Comparison of ENCODE assay signal across 9 cellular contexts in the genomic region with DNA sequence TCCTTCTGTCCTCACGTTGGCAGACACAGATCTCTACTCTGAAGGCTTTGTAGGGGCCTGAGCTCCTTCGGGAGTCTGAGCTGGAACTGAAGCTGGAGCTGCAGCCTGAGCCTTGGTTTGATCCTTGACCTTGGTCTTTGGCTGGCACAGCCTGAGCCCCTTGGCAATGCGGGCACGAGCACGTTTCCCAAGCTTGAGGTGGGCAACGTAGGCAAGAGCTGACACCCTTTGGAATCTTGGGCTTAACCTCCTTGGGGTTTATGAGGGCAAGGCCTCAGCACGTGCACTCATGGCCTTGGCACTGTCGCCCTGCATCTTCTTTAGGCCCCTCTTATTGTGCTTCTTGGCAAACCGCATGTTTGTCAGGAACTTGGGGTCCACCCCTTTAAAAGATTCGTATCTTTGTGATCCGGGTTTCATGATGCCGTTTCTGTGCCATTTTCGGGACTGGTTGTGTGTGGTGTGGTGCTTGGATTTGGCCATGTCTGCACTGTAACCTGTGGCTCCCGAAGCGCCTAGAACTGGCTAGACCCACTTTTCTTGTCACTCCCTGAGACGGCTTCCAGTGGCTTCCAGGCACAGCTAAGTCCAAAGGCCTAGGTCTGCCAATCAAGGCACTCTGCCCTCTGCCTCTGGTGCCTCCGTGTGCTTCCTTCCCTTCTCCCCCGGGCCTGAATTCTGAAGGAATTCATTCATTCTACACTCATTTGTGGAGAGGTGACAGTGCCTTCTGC. TPM values are rescaled to one million over a fixed set of nuclear protein-coding genes. Genes with fewer than 3 reads are reported as not detected.
DNase-seq lines count a peak whose midpoint lies in the region; ATAC-seq and TF ChIP-seq lines count a peak whose summit lies in the region.
"Had no signal": no experiment of that assay in that cellular context is flagged by ENCODE, and none has a peak within 500 bp of the region (broad histone marks: within the 10 kb centered on the region; RNA-seq: fewer than 3 reads in every experiment).

No MANE protein-coding gene starts in this region.

- TF ChIP-seq POLR2A in testis (IDR thresholded peaks at IDR 0.05): no peak

- H3K4me1 Mint-ChIP-seq in stimulated activated naive CD8-positive, alpha-beta T cell treated with anti-CD3 and anti-CD28 coated beads, Interleukin-15, Interleukin-2, amounts not matched to agents 100 ng/mL and 50 ng/mL, for 24 hours (ENCODE audit: low read depth): peaks cover 57% of the 10 kb centered on the region
- peaks cover 63% of the 10 kb centered on the region for H3K4me1 Mint-ChIP-seq in activated naive CD8-positive, alpha-beta T cell treated with anti-CD3 and anti-CD28 coated beads, Interleukin-2, amount 10 ng/mL, durations not matched to agents 7 days and 5 days

- intact Hi-C loops in mucosa of descending colon (cut with DNase I, micrococcal nuclease) (no loop called here), testis (cut with DNase I; ENCODE audit: low total_unique reads) (no loop called here)

- peak overlapping the region; percentile 85 for H3K4me3 Mint-ChIP-seq in stimulated activated naive CD8-positive, alpha-beta T cell treated with anti-CD3 and anti-CD28 coated beads, Interleukin-15, Interleukin-2, amounts not matched to agents 100 ng/mL and 50 ng/mL, for 24 hours
- H3K4me3 Mint-ChIP-seq in activated naive CD8-positive, alpha-beta T cell treated with anti-CD3 and anti-CD28 coated beads, Interleukin-2, amount 10 ng/mL, durations not matched to agents 7 days and 5 days: peak overlapping the region; percentile 89

- H3K9me3 ChIP-seq in mucosa of descending colon (no peaks in the 10 kb centered on the region), testis (no peaks in the 10 kb centered on the region)

- H3K27me3 Mint-ChIP-seq in stimulated activated naive CD8-positive, alpha-beta T cell treated with anti-CD3 and anti-CD28 coated beads, Interleukin-15, Interleukin-2, amounts not matched to agents 100 ng/mL and 50 ng/mL, for 24 hours: peaks cover 32% of the 10 kb centered on the region
- peaks cover 17% of the 10 kb centered on the region for H3K27me3 Mint-ChIP-seq in activated naive CD8-positive, alpha-beta T cell treated with anti-CD3 and anti-CD28 coated beads, Interleukin-2, amount 10 ng/mL, durations not matched to agents 7 days and 5 days

- H3K27ac ChIP-seq in testis: no peak overlapping the region

- H3K27ac Mint-ChIP-seq in stimulated activated naive CD8-positive, alpha-beta T cell treated with anti-CD3 and anti-CD28 coated beads, Interleukin-15, Interleukin-2, amounts not matched to agents 100 ng/mL and 50 ng/mL, for 24 hours: peak overlapping the region; percentile 92
- peak overlapping the region; percentile 88 for H3K27ac Mint-ChIP-seq in activated naive CD8-positive, alpha-beta T cell treated with anti-CD3 and anti-CD28 coated beads, Interleukin-2, amount 10 ng/mL, durations not matched to agents 7 days and 5 days

- WGBS in testis, 2 donors: 67 to 79% methylated on average over 10 to 18 of the region's 18 CpGs

- POLR2A ChIA-PET in activated naive CD8-positive, alpha-beta T cell treated with anti-CD3 and anti-CD28 coated beads, Interleukin-2, amount 10 ng/mL, durations not matched to agents 7 days and 5 days (lab: Charles Lee): interaction anchor here (0.9 to 1.7 kb wide), 5 partner anchors 9 to 205 kb away, joined by 3 to 10 read pairs (median 4); a partner anchor contains a TSS

- H3K36me3 ChIP-seq in mucosa of descending colon (ENCODE audit: low read depth): no peaks in the 10 kb centered on the region
- H3K36me3 ChIP-seq in testis (ENCODE audit: low read depth, missing control alignments): no peaks in the 10 kb centered on the region

- no peaks in the 10 kb centered on the region for H3K36me3 Mint-ChIP-seq in stimulated activated naive CD8-positive, alpha-beta T cell treated with anti-CD3 and anti-CD28 coated beads, Interleukin-15, Interleukin-2, amounts not matched to agents 100 ng/mL and 50 ng/mL, for 24 hours (ENCODE audit: low read depth)
- peaks cover 35% of the 10 kb centered on the region for H3K36me3 Mint-ChIP-seq in activated naive CD8-positive, alpha-beta T cell treated with anti-CD3 and anti-CD28 coated beads, Interleukin-2, amount 10 ng/mL, durations not matched to agents 7 days and 5 days

- TF ChIP-seq CTCF in mucosa of descending colon (IDR thresholded peaks at IDR 0.05): no peak
- TF ChIP-seq CTCF in testis (IDR thresholded peaks at IDR 0.05): no peak

- no peak for ATAC-seq in stimulated activated naive CD8-positive, alpha-beta T cell treated with anti-CD3 and anti-CD28 coated beads, Interleukin-15, Interleukin-2, amounts not matched to agents 100 U/mL and 50 U/mL, for 24 hours
- no peak for ATAC-seq in activated naive CD8-positive, alpha-beta T cell treated with anti-CD3 and anti-CD28 coated beads, Interleukin-2, amount 10 ng/mL, durations not matched to agents 7 days and 5 days (ENCODE audit: low read depth)
- ATAC-seq in mucosa of descending colon: peak; percentile 23
- ATAC-seq in GM21526 (IDR thresholded peaks at IDR 0.05; ENCODE audit: low FRiP score, unreplicated experiment): no peak
- no peak for ATAC-seq in GM19452 (IDR thresholded peaks at IDR 0.05; ENCODE audit: unreplicated experiment)

- H3K27me3 ChIP-seq in testis: no peaks in the 10 kb centered on the region

- no peaks in the 10 kb centered on the region for H3K9me3 Mint-ChIP-seq in stimulated activated naive CD8-positive, alpha-beta T cell treated with anti-CD3 and anti-CD28 coated beads, Interleukin-15, Interleukin-2, amounts not matched to agents 100 ng/mL and 50 ng/mL, for 24 hours
- peaks cover 6% of the 10 kb centered on the region for H3K9me3 Mint-ChIP-seq in activated naive CD8-positive, alpha-beta T cell treated with anti-CD3 and anti-CD28 coated beads, Interleukin-2, amount 10 ng/mL, durations not matched to agents 7 days and 5 days

- no peak for DNase-seq in stimulated activated naive CD8-positive, alpha-beta T cell treated with anti-CD3 and anti-CD28 coated beads, Interleukin-15, Interleukin-2, amounts not matched to agents 100 U/mL and 50 U/mL, for 24 hours
- no peak for DNase-seq in activated naive CD8-positive, alpha-beta T cell treated with anti-CD3 and anti-CD28 coated beads, Interleukin-2, amount 10 ng/mL, durations not matched to agents 7 days and 5 days
- DNase-seq in mucosa of descending colon (peak; percentile 56 to 73 (median 56)), testis (no peak), SK-N-DZ (ENCODE audit: low spot score) (no peak)
- DNase-seq: NCI-H1417 treated with DMSO at 0.1 percent for 48 hours had no signal

- H3K4me1 ChIP-seq in mucosa of descending colon (ENCODE audit: low read depth): peaks cover 32% of the 10 kb centered on the region
- H3K4me1 ChIP-seq in testis: peaks cover 12% of the 10 kb centered on the region

- H3K4me3 ChIP-seq in mucosa of descending colon (no peak overlapping the region), testis (no peak overlapping the region)

RNA-seq across cellular contexts. Expression of a gene that starts 1.4 kb away (rescaled TPM):
- 1 to 10 TPM; 8.3 to 8.7 TPM for total RNA-seq in activated naive CD8-positive, alpha-beta T cell treated with anti-CD3 and anti-CD28 coated beads, Interleukin-2, amount 10 ng/mL, durations not matched to agents 7 days and 5 days
- total RNA-seq in mucosa of descending colon (10 to 100 TPM; 18.8 to 43.8 (median 19.5) TPM), testis (10 to 100 TPM; 28.0 to 39.1 TPM)
- 12.7 TPM for polyA plus RNA-seq in testis (ENCODE audit: insufficient read depth, low read depth, low replicate concordance)
- 7.4 and 8.5 TPM in 2 replicates for polyA plus RNA-seq in SK-N-DZ (2014; cell fraction: cytosol; rRNA removed)
- polyA plus RNA-seq in SK-N-DZ (2014; cell fraction: nucleus; rRNA removed): 5.0 and 7.6 TPM in 2 replicates

Comparison
In these comparisons a context has a peak if more than half of its experiments do, and no peak if none do; other contexts are left out.
1. DNase-seq: peak in mucosa of descending colon (3 of 3); none in stimulated activated naive CD8-positive, alpha-beta T cell treated with anti-CD3 and anti-CD28 coated beads, Interleukin-15, Interleukin-2, amounts not matched to agents 100 U/mL and 50 U/mL, for 24 hours (single experiment), activated naive CD8-positive, alpha-beta T cell treated with anti-CD3 and anti-CD28 coated beads, Interleukin-2, amount 10 ng/mL, durations not matched to agents 7 days and 5 days (single experiment), testis (single experiment) and SK-N-DZ (single experiment).